ENCODE assay signal across 1 cellular context in the genomic region with DNA sequence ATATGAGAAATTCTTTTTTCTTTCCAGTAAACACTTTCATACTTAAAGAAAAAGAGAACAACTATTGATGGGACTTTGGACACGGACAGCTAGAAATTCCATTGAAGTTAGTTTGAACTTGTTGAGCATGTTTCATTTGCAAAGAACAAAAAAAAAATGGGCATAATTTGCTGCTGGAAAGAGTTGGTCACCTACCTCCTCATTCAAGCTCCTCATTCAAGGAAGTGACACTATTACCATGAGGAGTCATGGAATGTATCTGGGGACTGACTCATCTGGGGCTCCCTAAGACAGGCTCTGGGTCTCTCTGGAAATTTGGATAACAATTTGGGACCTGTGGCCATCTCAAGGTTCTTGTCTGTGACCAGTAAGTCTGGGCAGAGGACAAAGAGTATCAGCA.
TF ChIP-seq lines count a peak whose summit lies in the region.

No MANE protein-coding gene starts in this region.

TF ChIP-seq in HepG2, 621 proteins besides CTCF, POLR2A, EP300 and RAD21:
- TF ChIP-seq HCFC1 (IDR thresholded peaks at IDR 0.05; ENCODE audit: low read depth, low read length): no peak
- no peak for TF ChIP-seq GATAD1 (CRISPR knock-in tag; IDR thresholded peaks at IDR 0.05)
- TF ChIP-seq MAF1 (CRISPR knock-in tag; IDR thresholded peaks at IDR 0.05; ENCODE audit: borderline replicate concordance): no peak
- no peak for TF ChIP-seq RFX5 (IDR thresholded peaks at IDR 0.05; ENCODE audit: low read depth, low read length)
- TF ChIP-seq YY1 (IDR thresholded peaks at IDR 0.05; ENCODE audit: insufficient read depth, insufficient replicate concordance, low read depth, low read length): no peak
TF ChIP-seq in HepG2: peak in this region for 0.
